24 cellular contexts compared by ENCODE assay signal in the genomic region with DNA sequence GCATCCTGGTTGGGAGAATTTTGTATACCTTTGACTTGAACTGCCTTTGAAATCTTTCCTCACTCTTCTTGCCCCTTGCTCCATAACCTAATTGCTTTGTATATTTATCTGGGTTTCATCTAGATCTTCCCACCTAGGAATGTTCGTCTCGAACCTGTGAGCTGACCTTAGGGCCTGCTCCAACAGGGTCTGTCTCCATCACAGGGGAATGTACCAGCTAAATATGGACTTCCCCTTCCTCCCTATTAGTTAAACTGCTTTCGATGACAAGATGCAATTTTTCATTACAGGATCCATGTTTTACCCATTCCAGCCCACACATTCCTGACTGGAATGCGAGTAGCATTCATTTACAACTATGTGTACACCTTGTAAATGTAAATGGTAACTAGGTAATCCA.
"Had no signal": no experiment of that assay in that cellular context is flagged by ENCODE, and none has a peak within 500 bp of the region (broad histone marks: within the 10 kb centered on the region; RNA-seq: fewer than 3 reads in every experiment).

No MANE protein-coding gene starts in this region.

- ATAC-seq: effector memory CD8-positive, alpha-beta T cell; esophagus mucosa; gastrocnemius medialis; left cardiac atrium; left lung; left ventricle myocardium superior; lower lobe of right lung; mucosa of descending colon had no signal

- H3K4me3 ChIP-seq: esophagus squamous epithelium, gastrocnemius medialis, heart right ventricle, left lung, lower lobe of right lung, mucosa of descending colon had no signal

- H3K36me3 ChIP-seq: esophagus squamous epithelium, gastrocnemius medialis, heart right ventricle, left lung, lower lobe of right lung had no signal

- H3K27ac Mint-ChIP-seq: dendritic cell treated with granulocyte-macrophage colony-stimulating factor and Interleukin-4, amounts not matched to agents 40 ng/mL and 50 ng/mL, for 4 days; effector memory CD8-positive, alpha-beta T cell; endodermal cell; mesothelial cell of epicardium had no signal

- H3K36me3 Mint-ChIP-seq: mesothelial cell of epicardium, naive B cell had no signal

- DNase-seq: cortex of kidney; effector CD8-positive, alpha-beta T cell; effector memory CD8-positive, alpha-beta T cell; endodermal cell; erythroblast; esophagus squamous epithelium; foreskin fibroblast; foreskin melanocyte; gastrocnemius medialis; glutamatergic neuron; head of caudate nucleus; heart right ventricle; hippocampal formation; left cardiac atrium; left lung; left ventricle myocardium superior; lower lobe of right lung; mesenchymal stem cell; mucosa of descending colon; naive B cell had no signal

- H3K4me1 Mint-ChIP-seq: naive B cell had no signal

- H3K9me3 ChIP-seq: esophagus squamous epithelium, gastrocnemius medialis, heart right ventricle, left lung, lower lobe of right lung, mucosa of descending colon had no signal

- H3K4me1 ChIP-seq: gastrocnemius medialis, left lung had no signal

- H3K9me3 Mint-ChIP-seq: dendritic cell treated with granulocyte-macrophage colony-stimulating factor and Interleukin-4, amounts not matched to agents 40 ng/mL and 50 ng/mL, for 4 days; effector memory CD8-positive, alpha-beta T cell; endodermal cell; mesothelial cell of epicardium had no signal

- H3K27ac ChIP-seq: epithelial cell of prostate, esophagus squamous epithelium, gastrocnemius medialis, heart right ventricle, left lung, lower lobe of right lung had no signal

- H3K4me3 Mint-ChIP-seq: dendritic cell treated with granulocyte-macrophage colony-stimulating factor and Interleukin-4, amounts not matched to agents 40 ng/mL and 50 ng/mL, for 4 days; effector memory CD8-positive, alpha-beta T cell; endodermal cell; mesothelial cell of epicardium; naive B cell had no signal
